36 cellular contexts compared by ENCODE assay signal in the genomic region with DNA sequence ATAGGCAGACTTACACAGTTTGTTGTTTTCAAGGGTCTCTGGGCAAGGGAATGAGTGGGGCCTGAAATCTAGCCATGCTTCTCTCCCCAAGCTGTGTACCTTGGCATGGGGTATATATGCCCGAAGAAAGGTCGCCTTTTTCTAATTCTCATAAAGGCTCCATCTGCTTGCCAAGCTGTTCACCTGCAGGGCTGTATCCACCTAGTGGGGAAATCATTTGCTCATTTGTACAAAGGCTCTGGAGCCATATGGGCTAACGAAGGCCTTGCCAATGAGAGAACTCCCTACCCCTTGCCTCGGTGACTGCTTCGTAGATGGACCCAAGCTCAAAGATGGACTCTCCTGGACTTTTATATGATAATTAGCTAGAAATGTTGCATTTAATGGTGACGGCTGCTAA.
"Had no signal": no experiment of that assay in that cellular context is flagged by ENCODE, and none has a peak within 500 bp of the region (broad histone marks: within the 10 kb centered on the region; RNA-seq: fewer than 3 reads in every experiment).

No MANE protein-coding gene starts in this region.

- H3K4me3 Mint-ChIP-seq: activated CD4-positive, alpha-beta T cell treated with anti-CD3 and anti-CD28 coated beads for 36 hours; activated CD4-positive, alpha-beta T cell treated with anti-CD3 and anti-CD28 coated beads, Interleukin-2, amount 10 ng/mL, durations not matched to agents 7 days and 5 days; activated CD8-positive, alpha-beta T cell treated with anti-CD3 and anti-CD28 coated beads, Interleukin-2, amount 10 ng/mL, durations not matched to agents 7 days and 5 days; activated naive CD4-positive, alpha-beta T cell treated with anti-CD3 and anti-CD28 coated beads for 36 hours; activated T-cell treated with anti-CD3 and anti-CD28 coated beads, Interleukin-2, amount 50 U/mL, for 24 hours; T-helper 1 cell treated with Interleukin-12 subunit alpha and Interleukin-12 subunit beta and Interleukin-4 antibody, amounts not matched to agents 30 μg/mL and 1 μg/mL, for 36 hours; T-helper 2 cell treated with Interferon-gamma antibody and Interleukin-4, amounts not matched to agents 5 μg/mL and 100 μg/mL, for 36 hours; WTC11 had no signal

- H3K9me3 Mint-ChIP-seq: activated CD4-positive, alpha-beta T cell treated with anti-CD3 and anti-CD28 coated beads, Interleukin-2, amount 10 ng/mL, durations not matched to agents 7 days and 5 days; activated naive CD4-positive, alpha-beta T cell treated with anti-CD3 and anti-CD28 coated beads for 36 hours; T-helper 1 cell treated with Interleukin-12 subunit alpha and Interleukin-12 subunit beta and Interleukin-4 antibody, amounts not matched to agents 30 μg/mL and 1 μg/mL, for 36 hours; T-helper 2 cell treated with Interferon-gamma antibody and Interleukin-4, amounts not matched to agents 5 μg/mL and 100 μg/mL, for 36 hours; WTC11 had no signal

- H3K4me1 ChIP-seq: adrenal gland, body of pancreas, breast epithelium, colonic mucosa, SJSA1 had no signal

- H3K4me1 Mint-ChIP-seq: activated CD4-positive, alpha-beta T cell treated with anti-CD3 and anti-CD28 coated beads for 36 hours; activated CD4-positive, alpha-beta T cell treated with anti-CD3 and anti-CD28 coated beads, Interleukin-2, amount 10 ng/mL, durations not matched to agents 7 days and 5 days; WTC11 had no signal

- H3K4me3 ChIP-seq: adrenal gland, body of pancreas, breast epithelium, colonic mucosa, SJSA1 had no signal

- H3K27ac Mint-ChIP-seq: activated CD4-positive, alpha-beta T cell treated with anti-CD3 and anti-CD28 coated beads for 36 hours; activated CD4-positive, alpha-beta T cell treated with anti-CD3 and anti-CD28 coated beads, Interleukin-2, amount 10 ng/mL, durations not matched to agents 7 days and 5 days; activated CD8-positive, alpha-beta T cell treated with anti-CD3 and anti-CD28 coated beads, Interleukin-2, amount 10 ng/mL, durations not matched to agents 7 days and 5 days; activated naive CD4-positive, alpha-beta T cell treated with anti-CD3 and anti-CD28 coated beads for 36 hours; activated naive CD4-positive, alpha-beta T cell treated with anti-CD3 and anti-CD28 coated beads, Interleukin-2, amount 50 U/mL, for 72 hours; activated T-cell treated with anti-CD3 and anti-CD28 coated beads, Interleukin-2, amount 50 U/mL, for 24 hours; activated T-helper 2 cell treated with anti-CD3 and anti-CD28 coated beads, Interferon-gamma antibody, Interleukin-2, Interleukin-4, amounts not matched to agents 10 μg/mL and 5 μg/mL and 100 μg/mL, durations not matched to agents 14 hours and 24 hours and 36 hours; T-helper 1 cell treated with Interleukin-12 subunit alpha and Interleukin-12 subunit beta and Interleukin-4 antibody, amounts not matched to agents 30 μg/mL and 1 μg/mL, for 36 hours; T-helper 2 cell treated with Interferon-gamma antibody and Interleukin-4, amounts not matched to agents 5 μg/mL and 100 μg/mL, for 36 hours; WTC11 had no signal

- H3K9ac ChIP-seq: KMS-11, SK-N-SH had no signal

- H3K9me3 ChIP-seq: adrenal gland, body of pancreas, breast epithelium, colonic mucosa, SJSA1, SK-N-SH had no signal

- H3K36me3 Mint-ChIP-seq: activated naive CD4-positive, alpha-beta T cell treated with anti-CD3 and anti-CD28 coated beads, Interleukin-2, amount 50 U/mL, for 72 hours; WTC11 had no signal

- H3K36me3 ChIP-seq: adrenal gland, breast epithelium, colonic mucosa, SJSA1 had no signal

- H3K27ac ChIP-seq: adrenal gland, body of pancreas, breast epithelium, colonic mucosa, KMS-11, SJSA1 had no signal

- H3K27me3 ChIP-seq: adrenal gland, body of pancreas, breast epithelium, colonic mucosa, SJSA1 had no signal

- ATAC-seq: activated CD4-positive, alpha-beta T cell treated with anti-CD3 and anti-CD28 coated beads for 36 hours; activated CD4-positive, CD25-positive, alpha-beta regulatory T cell treated with anti-CD3 and anti-CD28 coated beads, Interleukin-2, amount 50 U/mL, for 24 hours; activated CD8-positive, alpha-beta T cell treated with anti-CD3 and anti-CD28 coated beads, Interleukin-2, amount 10 ng/mL, durations not matched to agents 7 days and 5 days; activated naive CD4-positive, alpha-beta T cell treated with anti-CD3 and anti-CD28 coated beads, Interleukin-2, amount 50 U/mL, for 72 hours; body of pancreas; Panc1; WTC11 had no signal

- DNase-seq: activated CD4-positive, alpha-beta T cell treated with anti-CD3 and anti-CD28 coated beads for 36 hours; activated CD4-positive, alpha-beta T cell treated with anti-CD3 and anti-CD28 coated beads, Interleukin-2, amount 10 ng/mL, durations not matched to agents 7 days and 5 days; activated CD4-positive, alpha-beta T cell treated with anti-CD3 and anti-CD28 coated beads, Interleukin-2, amount 50 U/mL, for 48 hours; activated CD8-positive, alpha-beta T cell treated with anti-CD3 and anti-CD28 coated beads, Interleukin-2, amount 10 ng/mL, durations not matched to agents 7 days and 5 days; activated gamma-delta T cell; activated naive CD4-positive, alpha-beta T cell treated with anti-CD3 and anti-CD28 coated beads for 36 hours; activated T-cell treated with anti-CD3 and anti-CD28 coated beads, Interleukin-2, amount 50 U/mL, for 24 hours; adrenal gland; body of pancreas; colonic mucosa; MM.1S; MV-4-11; NCI-H1092; NCI-H1436 treated with DMSO at 0.1 percent for 48 hours; NCI-H1694 treated with DMSO at 0.1 percent for 48 hours; NCI-H2029 treated with DMSO at 0.1 percent for 48 hours; NCI-H2107; NCI-H226; NCI-H446 treated with DMSO at 0.1 percent for 48 hours; NCI-H526; NCI-H774; RPMI8226; SHP77 treated with DMSO at 0.1 percent for 48 hours; SK-N-SH had no signal

- FAIRE-seq: astrocyte, TTC549 had no signal

- H3K27me3 Mint-ChIP-seq: activated CD4-positive, alpha-beta T cell treated with anti-CD3 and anti-CD28 coated beads for 36 hours; activated CD4-positive, alpha-beta T cell treated with anti-CD3 and anti-CD28 coated beads, Interleukin-2, amount 10 ng/mL, durations not matched to agents 7 days and 5 days; activated T-cell treated with anti-CD3 and anti-CD28 coated beads, Interleukin-2, amount 50 U/mL, for 24 hours had no signal
